Comparison of ENCODE assay signal across 8 cellular contexts in genomic region chr20:41693136-41693979, GRCh38.
A peak's percentile ranks its signal among the peaks of the same experiment; 100 is the strongest.
DNase-seq lines count a peak whose midpoint lies in the region; ATAC-seq and TF ChIP-seq lines count a peak whose summit lies in the region.

No MANE protein-coding gene starts in this region.

- TF ChIP-seq POLR2A in esophagus muscularis mucosa (IDR thresholded peaks at IDR 0.05; ENCODE audit: low read depth), result peak; percentile 23

- DNase-seq in DMS 273 treated with DMSO at 0.1 percent for 48 hours (lab: John Stamatoyannopoulos, UW) (peak; percentile 82), HuH-7 (ENCODE audit: low spot score) (peak; percentile 63), OCI-LY7 (ENCODE audit: low spot score) (peak; percentile 96), esophagus muscularis mucosa (ENCODE audit: extremely low spot score) (peak; percentile 97)
- peak; percentile 79 for DNase-seq in activated T-cell treated with anti-CD3 and anti-CD28 coated beads, Interleukin-2, amount 50 U/mL, for 1 hour
- DNase-seq in stimulated activated CD8-positive, alpha-beta memory T cell treated with anti-CD3 and anti-CD28 coated beads, Interleukin-7, amount 100 ng/mL, for 1 hour (ENCODE audit: low read depth in 2 of 2), result peak; percentile 59 to 62

- TF ChIP-seq EP300 in esophagus muscularis mucosa (IDR thresholded peaks at IDR 0.05), result no peak

- TF ChIP-seq CTCF in OCI-LY7 (conservative IDR thresholded peaks at IDR 0.05; ENCODE audit: low read length), result peak; percentile 85
- TF ChIP-seq CTCF in esophagus muscularis mucosa (IDR thresholded peaks at IDR 0.05), result peak; percentile 43 to 57 (median 47)

- POLR2A ChIA-PET in OCI-LY7 (lab: Charles Lee), result interaction anchor here (0.6 to 1.6 kb wide), 12 partner anchors 19 to 1380 kb away, joined by 3 to 6 read pairs (median 4); partner anchors contain the start of gene CHD6

- TSS peak; percentile 98 for BruUV-seq in OCI-LY7 (replicated peaks; lab: Mats Ljungman, UMichigan)

- H3K9ac ChIP-seq in muscle layer of colon (ENCODE audit: low read length), result peak overlapping the region; percentile 77

- no peaks in the 10 kb centered on the region for H3K27me3 ChIP-seq in esophagus muscularis mucosa
- no peaks in the 10 kb centered on the region for H3K27me3 ChIP-seq in muscle layer of colon (ENCODE audit: control insufficient read depth in 1 of 2, insufficient read depth in 2 of 2, low read length in 2 of 2)

- no peaks in the 10 kb centered on the region for H3K79me2 ChIP-seq in OCI-LY7 (ENCODE audit: insufficient read depth, low read depth, low read length)

- H3K4me2 ChIP-seq in OCI-LY7 (ENCODE audit: low read length), result peak overlapping the region; percentile 78

- no peaks in the 10 kb centered on the region for H3K9me3 ChIP-seq in OCI-LY7 (ENCODE audit: low read length)
- H3K9me3 ChIP-seq in esophagus muscularis mucosa, result no peaks in the 10 kb centered on the region
- no peaks in the 10 kb centered on the region for H3K9me3 ChIP-seq in muscle layer of colon (ENCODE audit: low read length)

- CTCF ChIA-PET in OCI-LY7 (lab: Charles Lee; ENCODE audit: unreplicated experiment), result interaction anchor here (1.1 to 1.5 kb wide), 2 partner anchors 75 to 212 kb away, joined by 3 read pairs; partner anchors contain the start of gene CHD6

- H3K4me3 ChIP-seq in OCI-LY7 (ENCODE audit: low read depth, low read length, poor library complexity, severe bottlenecking), result peak overlapping the region; percentile 79
- H3K4me3 ChIP-seq in esophagus muscularis mucosa, result peak overlapping the region; percentile 80 to 89 (median 82)
- H3K4me3 ChIP-seq in muscle layer of colon (ENCODE audit: low read depth in 1 of 2, low read length in 2 of 2), result peak overlapping the region; percentile 51 to 82

- ATAC-seq in GM21515 (IDR thresholded peaks at IDR 0.05; ENCODE audit: unreplicated experiment), result peak; percentile 86

- H3K27ac ChIP-seq in OCI-LY7 (ENCODE audit: low read depth, low read length, poor library complexity, severe bottlenecking), result peak overlapping the region; percentile 92
- peak overlapping the region; percentile 87 to 93 (median 92) for H3K27ac ChIP-seq in esophagus muscularis mucosa (replicated peaks in 1 of 4)
- H3K27ac ChIP-seq in muscle layer of colon (ENCODE audit: low read depth, low read length), result peak overlapping the region; percentile 84

- H3K4me1 ChIP-seq in OCI-LY7 (ENCODE audit: insufficient read depth, low read length, poor library complexity, severe bottlenecking) (peaks cover 16% of the 10 kb centered on the region), esophagus muscularis mucosa (peaks cover 7 to 14% (median 10%) of the 10 kb centered on the region in 4 donors), muscle layer of colon (ENCODE audit: insufficient read depth, low read length) (no peaks in the 10 kb centered on the region)

- H2AFZ ChIP-seq in OCI-LY7 (ENCODE audit: low read length), result peak overlapping the region; percentile 95

- no peaks in the 10 kb centered on the region for H3K9me2 ChIP-seq in OCI-LY7 (ENCODE audit: insufficient read depth, low read length)

- WGBS in esophagus muscularis mucosa, result under 1% methylated on average over 28 of the region's 33 CpGs

- H3K36me3 ChIP-seq in OCI-LY7 (ENCODE audit: insufficient read depth, low read length), result no peaks in the 10 kb centered on the region
- no peaks in the 10 kb centered on the region for H3K36me3 ChIP-seq in esophagus muscularis mucosa
- H3K36me3 ChIP-seq in muscle layer of colon (ENCODE audit: insufficient read depth, low read length), result no peaks in the 10 kb centered on the region

- intact Hi-C loops in OCI-LY7 (cut with micrococcal nuclease; ENCODE audit: unreplicated experiment) (loop anchor here (2.0 to 5.0 kb wide), 4 partner anchors 75 to 1764 kb away; partner anchors contain the start of genes CHD6, PLCG1 and SRSF6), esophagus muscularis mucosa (cut with DNase I) (loop anchor here (5.0 kb wide), 1 partner anchor 76 kb away; the partner anchor contains the start of gene CHD6)

- H4K20me1 ChIP-seq in OCI-LY7 (ENCODE audit: insufficient read depth, low read length), result no peaks in the 10 kb centered on the region

Comparison
In these comparisons a context has a peak if more than half of its experiments do, and no peak if none do; other contexts are left out.
1. Peak in every context shown above with its lines: DNase-seq, ATAC-seq, H3K4me3 ChIP-seq and H3K27ac ChIP-seq.